ENCODE assay signal across 10 cellular contexts in the genomic region with DNA sequence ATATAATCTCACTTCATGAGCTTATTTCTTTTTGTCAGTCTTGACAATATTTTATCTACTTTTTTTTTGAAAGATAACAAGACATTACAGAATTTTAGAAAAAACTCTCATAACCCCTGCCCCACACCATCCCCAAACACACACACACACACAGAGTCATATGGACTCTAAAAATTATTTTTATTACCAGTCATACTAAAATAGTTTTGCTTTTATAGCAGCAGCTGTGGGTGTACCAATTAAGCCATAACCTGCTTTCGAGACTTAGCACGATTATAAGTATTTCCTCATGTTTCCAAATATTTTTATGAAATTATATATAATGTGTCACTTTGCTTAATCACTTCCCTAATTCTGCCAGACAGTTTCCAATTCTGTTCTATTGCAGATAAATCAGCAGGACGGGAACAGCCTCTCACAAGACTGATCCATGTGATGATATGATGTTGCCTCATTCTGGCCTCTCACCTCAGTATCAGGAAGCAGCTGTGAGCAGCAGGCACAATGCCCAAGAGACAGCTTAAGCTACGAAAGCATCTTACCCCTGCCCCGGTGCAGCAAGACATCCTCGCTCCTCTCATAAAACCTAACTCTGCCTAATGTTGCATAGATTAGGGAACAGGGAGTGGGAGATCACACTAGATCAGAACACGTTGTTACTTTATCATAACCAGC. TPM values are rescaled to one million over a fixed set of nuclear protein-coding genes. Genes with fewer than 3 reads are reported as not detected.
DNase-seq lines count a peak whose midpoint lies in the region; ATAC-seq and TF ChIP-seq lines count a peak whose summit lies in the region.
"Had no signal": no experiment of that assay in that cellular context is flagged by ENCODE, and none has a peak within 500 bp of the region (broad histone marks: within the 10 kb centered on the region; RNA-seq: fewer than 3 reads in every experiment).

No MANE protein-coding gene starts in this region.

- H4K20me1 ChIP-seq in BLaER1 treated with 17β-estradiol and CSF1 and Interleukin-3, amounts not matched to agents 10 nM and 100 nM: peaks cover 0 to 50% (median 0%) of the 10 kb centered on the region in 11 experiments; a peak in 5 of 22 replicates

- ATAC-seq in naive B cell (ENCODE audit: low read depth in 2 of 2): peak; percentile 70 to 75
- ATAC-seq: activated T-helper 17 cell treated with anti-CD3 and anti-CD28 coated beads, Interleukin-2, amount 50 U/mL, for 72 hours had no signal

- no peak for TF ChIP-seq CTCF in NB4 (IDR thresholded peaks at IDR 0.05; ENCODE audit: low read depth, low read length)
- no peak for TF ChIP-seq CTCF in endothelial cell (IDR thresholded peaks at IDR 0.05; ENCODE audit: unreplicated experiment)

- peak overlapping the region in 2 of 10 experiments; percentile 3 to 20; a peak in 2 of 20 replicates for H3K4me3 ChIP-seq in BLaER1 treated with 17β-estradiol and CSF1 and Interleukin-3, amounts not matched to agents 10 nM and 100 nM
- H3K4me3 ChIP-seq in NB4 (ENCODE audit: low read depth, low read length): no peak overlapping the region

- H3K27ac Mint-ChIP-seq in endothelial cell (ENCODE audit: unreplicated experiment) (peak overlapping the region; percentile 55), naive B cell (peak overlapping the region in 5 of 6 donors; percentile 5 to 54 (median 51))
- H3K27ac Mint-ChIP-seq: activated T-helper 17 cell treated with anti-CD3 and anti-CD28 coated beads, Interleukin-2, amount 50 U/mL, for 72 hours had no signal

- no peaks in the 10 kb centered on the region for H3K9me3 ChIP-seq in BLaER1 treated with 17β-estradiol and CSF1 and Interleukin-3, amounts not matched to agents 10 nM and 100 nM (replicated peaks in 1 of 11)

- H3K9ac ChIP-seq in BLaER1 treated with 17β-estradiol and CSF1 and Interleukin-3, amounts not matched to agents 10 nM and 100 nM: peak overlapping the region; percentile 50 to 86 (median 79); a peak in 21 of 22 replicates

- no peak for TF ChIP-seq POLR2A in NB4 (IDR thresholded peaks at IDR 0.05; ENCODE audit: extremely low read depth, insufficient read length)

- peaks cover 69 to 90% (median 82%) of the 10 kb centered on the region in 11 experiments for H3K36me3 ChIP-seq in BLaER1 treated with 17β-estradiol and CSF1 and Interleukin-3, amounts not matched to agents 10 nM and 100 nM

- H3K4me1 ChIP-seq in BLaER1 treated with 17β-estradiol and CSF1 and Interleukin-3, amounts not matched to agents 10 nM and 100 nM: peaks cover 35 to 90% (median 73%) of the 10 kb centered on the region in 10 experiments

- peak overlapping the region; percentile 56 to 85 (median 76) for H3K4me2 ChIP-seq in BLaER1 treated with 17β-estradiol and CSF1 and Interleukin-3, amounts not matched to agents 10 nM and 100 nM

- H3K4me3 Mint-ChIP-seq in endothelial cell (ENCODE audit: unreplicated experiment): no peak overlapping the region
- H3K4me3 Mint-ChIP-seq in naive B cell: no peak overlapping the region
- H3K4me3 Mint-ChIP-seq: activated T-helper 17 cell treated with anti-CD3 and anti-CD28 coated beads, Interleukin-2, amount 50 U/mL, for 72 hours had no signal

- H3K4me1 Mint-ChIP-seq in endothelial cell (ENCODE audit: unreplicated experiment) (peaks cover 31% of the 10 kb centered on the region), naive B cell (peaks cover 14 to 33% (median 29%) of the 10 kb centered on the region in 3 donors)

- no peaks in the 10 kb centered on the region for H3K27me3 ChIP-seq in BLaER1 treated with 17β-estradiol and CSF1 and Interleukin-3, amounts not matched to agents 10 nM and 100 nM

- peaks cover 22% of the 10 kb centered on the region for H3K36me3 Mint-ChIP-seq in endothelial cell (ENCODE audit: low read depth, unreplicated experiment)
- peaks cover 3 to 8% of the 10 kb centered on the region in 2 donors for H3K36me3 Mint-ChIP-seq in naive B cell

- DNase-seq in NB4 (ENCODE audit: low read depth) (peak; percentile 68), endothelial cell (ENCODE audit: low spot score) (no peak), naive B cell (no peak), cerebellum (ENCODE audit: low spot score) (no peak), NCI-H2029 (lab: John Stamatoyannopoulos, UW) (no peak), NCI-H1436 (lab: John Stamatoyannopoulos, UW) (no peak)
- no peak for DNase-seq in activated CD8-positive, alpha-beta memory T cell treated with anti-CD3 and anti-CD28 coated beads, Interleukin-2, amount 50 U/mL, for 48 hours

- H3K9me3 Mint-ChIP-seq in endothelial cell (ENCODE audit: unreplicated experiment) (no peaks in the 10 kb centered on the region), naive B cell (no peaks in the 10 kb centered on the region)
- H3K9me3 Mint-ChIP-seq: activated T-helper 17 cell treated with anti-CD3 and anti-CD28 coated beads, Interleukin-2, amount 50 U/mL, for 72 hours had no signal

- H3K27me3 Mint-ChIP-seq in endothelial cell (ENCODE audit: unreplicated experiment) (peaks cover 2% of the 10 kb centered on the region), naive B cell (no peaks in the 10 kb centered on the region)
- H3K27me3 Mint-ChIP-seq: activated T-helper 17 cell treated with anti-CD3 and anti-CD28 coated beads, Interleukin-2, amount 50 U/mL, for 72 hours had no signal

- peak overlapping the region; percentile 27 to 99 (median 90); a peak in 21 of 22 replicates for H3K27ac ChIP-seq in BLaER1 treated with 17β-estradiol and CSF1 and Interleukin-3, amounts not matched to agents 10 nM and 100 nM

RNA-seq across cellular contexts. Expression of gene PDCL, which starts 7.0 kb away (rescaled TPM):
- total RNA-seq in endothelial cell (ENCODE audit: unreplicated experiment) (28.4 TPM), cerebellum (37.0 TPM)
- polyA plus RNA-seq in naive B cell (ENCODE audit: low read depth in 6 of 6): 1 to 10 TPM; 5.3 to 9.3 (median 6.5) TPM

RNA-seq across cellular contexts. Expression of gene OR1K1, which starts 21.5 kb away (rescaled TPM):
- total RNA-seq in endothelial cell (ENCODE audit: unreplicated experiment): not detected
- not detected for polyA plus RNA-seq in naive B cell (ENCODE audit: low read depth in 6 of 6)
- not detected for total RNA-seq in cerebellum
- total RNA-seq: activated T-helper 17 cell treated with anti-CD3 and anti-CD28 coated beads, Interleukin-2, amount 50 U/mL, for 72 hours; G401 had no signal

RNA-seq across cellular contexts. Expression of gene OR5C1, which starts 32.7 kb away (rescaled TPM):
- total RNA-seq in endothelial cell (ENCODE audit: unreplicated experiment): not detected
- not detected for polyA plus RNA-seq in naive B cell (ENCODE audit: low read depth in 6 of 6)
- not detected for total RNA-seq in cerebellum
- total RNA-seq: activated T-helper 17 cell treated with anti-CD3 and anti-CD28 coated beads, Interleukin-2, amount 50 U/mL, for 72 hours; G401 had no signal
